Comparison of ENCODE assay signal across 26 cellular contexts in the genomic region with DNA sequence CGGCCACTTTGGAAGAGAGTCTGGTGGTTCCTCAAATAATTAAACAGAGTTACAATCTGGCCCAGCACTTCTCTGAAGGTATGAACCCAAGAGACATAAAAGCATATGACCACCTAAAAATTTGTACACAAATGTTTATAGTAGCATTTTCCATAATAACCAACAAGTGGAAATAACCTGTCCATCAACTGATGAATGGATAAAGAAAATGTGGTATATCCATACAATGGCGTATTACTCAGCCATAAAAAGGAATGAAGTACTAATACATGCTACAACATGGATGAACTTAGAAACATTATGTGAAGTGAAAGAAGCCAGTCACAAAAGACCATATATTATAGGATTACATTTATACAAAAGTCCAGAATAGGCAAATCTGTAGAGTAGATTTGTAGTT.
"Had no signal": no experiment of that assay in that cellular context is flagged by ENCODE, and none has a peak within 500 bp of the region (broad histone marks: within the 10 kb centered on the region; RNA-seq: fewer than 3 reads in every experiment).

No MANE protein-coding gene starts in this region.

- H3K27me3 ChIP-seq: stomach, suprapubic skin, testis, thyroid gland, tibial artery, tibial nerve, transverse colon, upper lobe of left lung, upper lobe of right lung, uterus, vagina had no signal

- FAIRE-seq: urothelium cell line had no signal

- DNase-seq: stimulated activated CD4-positive, alpha-beta T cell treated with anti-CD3 and anti-CD28 coated beads, Interleukin-2, amount 100 ng/mL, for 48 hours; stimulated activated CD4-positive, alpha-beta T cell treated with anti-CD3 and anti-CD28 coated beads, Interleukin-4, amount 100 ng/mL, for 1 hour; stimulated activated CD4-positive, alpha-beta T cell treated with anti-CD3 and anti-CD28 coated beads, Interleukin-4, amount 100 ng/mL, for 24 hours; stimulated activated CD4-positive, alpha-beta T cell treated with anti-CD3 and anti-CD28 coated beads, Interleukin-4, amount 100 ng/mL, for 4 hours; stimulated activated naive B cell treated with anti-CD40 and anti-IgM and Interleukin-4, amounts not matched to agents 10 μg/mL and 1 μg/mL and 100 μg/mL, for 72 hours; stimulated activated naive CD4-positive, alpha-beta T cell; stimulated activated naive CD4-positive, alpha-beta T cell treated with Interleukin-2 at 50 U/mL for 16 hours; stimulated activated naive CD8-positive, alpha-beta T cell treated with anti-CD3 and anti-CD28 coated beads, Interleukin-15, amount 100 ng/mL, for 72 hours; stimulated activated naive CD8-positive, alpha-beta T cell treated with anti-CD3 and anti-CD28 coated beads, Interleukin-15, Interleukin-2, amounts not matched to agents 100 U/mL and 50 U/mL, for 24 hours; stomach; substantia nigra; testis; thyroid gland; transverse colon; trophoblast cell; upper lobe of left lung; uterus had no signal

- H3K27ac ChIP-seq: stomach, suprapubic skin, testis, thoracic aorta, thyroid gland, tibial artery, tibial nerve, transverse colon, upper lobe of left lung, upper lobe of right lung, uterus, vagina had no signal

- H3K36me3 ChIP-seq: stomach, suprapubic skin, thoracic aorta, thyroid gland, tibial artery, tibial nerve, transverse colon, upper lobe of left lung, upper lobe of right lung, uterus, vagina had no signal

- H3K9me3 ChIP-seq: stomach, suprapubic skin, testis, thoracic aorta, thyroid gland, tibial artery, tibial nerve, transverse colon, upper lobe of left lung, upper lobe of right lung, uterus, vagina had no signal

- H3K4me3 ChIP-seq: stomach, suprapubic skin, testis, thoracic aorta, thyroid gland, tibial artery, tibial nerve, transverse colon, upper lobe of left lung, upper lobe of right lung, uterus, vagina had no signal

- ATAC-seq: stimulated activated effector memory CD8-positive, alpha-beta T cell treated with anti-CD3 and anti-CD28 coated beads, Interleukin-12 subunit alpha, Interleukin-12 subunit beta, amount 100 ng/mL, for 72 hours; stimulated activated memory B cell treated with anti-CD40 and anti-IgM and Interleukin-4, amounts not matched to agents 10 μg/mL and 1 μg/mL and 100 μg/mL, for 72 hours; stimulated activated naive B cell treated with anti-CD40 and anti-IgM and Interleukin-4, amounts not matched to agents 10 μg/mL and 1 μg/mL and 100 μg/mL, for 72 hours; stimulated activated naive CD8-positive, alpha-beta T cell treated with anti-CD3 and anti-CD28 coated beads, Interleukin-15, amount 100 ng/mL, for 72 hours; stimulated activated naive CD8-positive, alpha-beta T cell treated with anti-CD3 and anti-CD28 coated beads, Interleukin-15, Interleukin-2, amounts not matched to agents 100 U/mL and 50 U/mL, for 24 hours; upper lobe of right lung had no signal

- H3K4me1 ChIP-seq: testis, thyroid gland, tibial nerve, upper lobe of right lung, uterus had no signal
